Comparison of ENCODE assay signal across 24 cellular contexts in the genomic region with DNA sequence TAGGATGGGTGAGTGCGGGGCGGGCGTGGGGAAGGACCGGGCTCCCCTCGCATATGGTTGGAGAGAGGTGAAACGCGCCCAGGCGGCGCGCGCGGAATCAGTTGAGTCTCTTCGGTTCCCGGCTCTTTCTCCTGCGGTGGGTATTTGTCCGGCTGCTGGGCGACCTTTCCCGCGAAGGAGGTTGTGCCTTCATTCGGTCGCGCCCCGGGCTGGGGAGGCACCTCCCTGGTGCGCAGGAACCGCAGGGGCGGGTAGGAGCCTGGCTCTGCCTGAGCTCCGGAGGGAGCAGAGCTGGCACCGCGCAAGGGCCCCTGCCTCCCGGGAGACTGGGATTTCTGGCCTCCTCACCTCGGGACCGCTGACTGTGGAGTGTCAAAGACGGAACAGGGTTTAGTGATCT. TPM values are rescaled to one million over a fixed set of nuclear protein-coding genes. Genes with fewer than 3 reads are reported as not detected.
"Had no signal": no experiment of that assay in that cellular context is flagged by ENCODE, and none has a peak within 500 bp of the region (broad histone marks: within the 10 kb centered on the region; RNA-seq: fewer than 3 reads in every experiment).

No MANE protein-coding gene starts in this region.

- DNase-seq: Kasumi-1, MM.1S, NCI-H1092 treated with DMSO at 0.1 percent for 48 hours, NCI-H1436, NCI-H187, NCI-H2029, NCI-H2081 treated with DMSO at 0.1 percent for 48 hours, NCI-H2171, NCI-H226, NCI-H446, NCI-H510A, NCI-H524 treated with DMSO at 0.1 percent for 48 hours, NCI-H69, NCI-H774, PC-3, SHP77, SK-N-SH had no signal

- H3K9me3 Mint-ChIP-seq: IgD-negative memory B cell had no signal

- FAIRE-seq: K562 had no signal

- H3K9ac ChIP-seq: KMS-11, SK-N-SH had no signal

- H3K4me3 Mint-ChIP-seq: IgD-negative memory B cell had no signal

- H3K4me2 ChIP-seq: KMS-11, SK-N-SH had no signal

- H3K4me3 ChIP-seq: K562 had no signal

- H3K27ac Mint-ChIP-seq: IgD-negative memory B cell had no signal

- H3K4me1 Mint-ChIP-seq: IgD-negative memory B cell had no signal

- H3K27ac ChIP-seq: KMS-11, RWPE1 had no signal

- H3K9me3 ChIP-seq: SK-N-SH had no signal

RNA-seq across cellular contexts. Expression of a gene that starts 27.5 kb away (rescaled TPM):
- total RNA-seq: HT1080, K562, M059J, PC-3, SK-MEL-5 had no signal
- polyA plus RNA-seq: IgD-negative memory B cell, K562, SK-N-SH had no signal

RNA-seq across cellular contexts. Expression of a gene that starts 36.4 kb away (rescaled TPM):
- total RNA-seq: K562, M059J, PC-3 had no signal
- polyA plus RNA-seq: IgD-negative memory B cell, K562, SK-N-SH had no signal

RNA-seq across cellular contexts. Expression of a gene that starts 39.4 kb away (rescaled TPM):
- total RNA-seq: PC-3, SK-MEL-5 had no signal
- polyA plus RNA-seq: K562, SK-N-SH had no signal

RNA-seq across cellular contexts. Expression of a gene that starts 57.0 kb away (rescaled TPM):
- total RNA-seq: PC-3 had no signal
- polyA plus RNA-seq: IgD-negative memory B cell, K562, SK-N-SH had no signal
